Comparison of ENCODE assay signal across 8 cellular contexts in the genomic region with DNA sequence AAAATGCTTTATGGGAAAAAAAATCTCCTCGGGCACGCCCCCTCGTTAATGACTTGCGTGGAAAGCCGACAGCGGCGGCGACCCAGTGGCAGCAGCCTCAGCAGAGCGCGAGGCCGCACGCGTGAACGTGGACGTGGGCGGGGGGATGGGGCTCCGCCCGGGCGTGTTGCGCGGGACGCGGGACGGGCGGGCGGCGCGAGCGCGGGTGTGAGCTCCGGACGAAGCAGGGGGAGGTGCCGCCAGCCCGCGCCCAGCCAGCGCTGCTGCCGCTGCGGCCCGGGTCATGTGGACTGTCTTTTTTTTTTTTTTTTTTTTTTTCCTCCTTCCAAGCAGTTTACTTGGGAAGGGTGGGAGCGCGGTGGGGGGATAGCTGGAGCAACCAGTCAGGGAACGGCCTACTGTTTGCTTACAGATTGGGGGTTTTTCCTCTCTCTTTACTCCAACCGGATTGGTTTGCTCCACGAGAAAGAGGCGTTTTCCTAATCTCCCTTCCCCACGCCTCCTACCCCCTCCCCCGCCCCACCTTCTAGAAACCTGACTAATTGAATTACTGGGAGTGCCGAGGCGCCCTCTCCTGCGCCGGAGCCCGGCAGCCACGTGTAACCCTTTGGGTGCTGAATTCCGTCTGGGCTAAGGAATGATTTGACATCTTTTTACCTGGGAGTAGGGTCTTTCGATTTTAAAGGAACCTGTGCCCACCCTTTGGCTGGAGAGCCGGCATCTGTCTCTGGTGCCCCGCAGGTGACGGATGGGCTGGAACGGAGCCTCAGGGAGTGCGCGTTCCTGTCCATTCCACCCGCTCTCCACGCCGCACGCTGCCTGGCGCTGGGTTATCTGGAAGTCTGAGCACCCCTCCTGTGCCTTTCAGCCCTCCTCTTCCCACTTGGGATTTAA. TPM values are rescaled to one million over a fixed set of nuclear protein-coding genes. Genes with fewer than 3 reads are reported as not detected.
DNase-seq lines count a peak whose midpoint lies in the region; ATAC-seq, FAIRE-seq and TF ChIP-seq lines count a peak whose summit lies in the region.

No MANE protein-coding gene starts in this region.

- ATAC-seq in GM21526 (IDR thresholded peaks at IDR 0.05; ENCODE audit: low FRiP score, unreplicated experiment) = no peak

- dilution Hi-C loops in keratinocyte (cut with MboI; ENCODE audit: extremely low pct_ligation_motif_present, low sequenced_read_pairs) = no loop called here

- H3K9me2 ChIP-seq in SK-N-SH = no peaks in the 10 kb centered on the region

- H2AFZ ChIP-seq in SK-N-SH (ENCODE audit: low read depth) (peak overlapping the region; percentile 93), keratinocyte (ENCODE audit: control insufficient read depth, low read length) (peak overlapping the region; percentile 92)

- no peaks in the 10 kb centered on the region for H4K20me1 ChIP-seq in SK-N-SH (ENCODE audit: insufficient read depth)
- H4K20me1 ChIP-seq in keratinocyte (ENCODE audit: control insufficient read depth, extremely low read depth, insufficient read depth, low read length) = no peaks in the 10 kb centered on the region

- CTCF ChIA-PET in SK-N-SH (lab: Yijun Ruan, JAX) = interaction anchor here (1.5 to 1.7 kb wide), 2 partner anchors 100 to 673 kb away, joined by 3 to 5 read pairs; no protein-coding TSS in a partner anchor

- H3K27ac ChIP-seq in SK-N-SH (ENCODE audit: low read depth in 2 of 2, low read length in 1 of 2) (peak overlapping the region; percentile 35 to 95; a peak in 3 of 4 replicates), coronary artery (peak overlapping the region; percentile 80), keratinocyte (ENCODE audit: control insufficient read depth, insufficient read depth, low read length) (peak overlapping the region; percentile 88), skin epidermis (peak overlapping the region in 19 of 21 experiments; percentile 43 to 87 (median 78))

- TF ChIP-seq CTCF in SK-N-SH (IDR thresholded peaks at IDR 0.05) (no peak), coronary artery (IDR thresholded peaks at IDR 0.05) (no peak), keratinocyte (optimal IDR thresholded peaks at IDR 0.05 in 1 of 3, IDR thresholded peaks at IDR 0.05 in 1 of 3, conservative IDR thresholded peaks at IDR 0.05 in 1 of 3; ENCODE audit: extremely low read depth in 1 of 3, insufficient read depth in 2 of 3, low read length in 3 of 3) (peak in 1 of 3 experiments; percentile 28)

- H3K9ac ChIP-seq in SK-N-SH = peak overlapping the region; percentile 47; the same call in 1 of the 2 replicates
- H3K9ac ChIP-seq in keratinocyte (ENCODE audit: control insufficient read depth, extremely low read depth, insufficient read depth, low read length) = peak overlapping the region; percentile 92

- no peaks in the 10 kb centered on the region; the same call in 1 of the 2 replicates for H3K79me2 ChIP-seq in SK-N-SH (ENCODE audit: insufficient read depth)
- peaks cover 35% of the 10 kb centered on the region for H3K79me2 ChIP-seq in keratinocyte (ENCODE audit: control insufficient read depth, insufficient read depth, low read length)

- H3K4me3 ChIP-seq in SK-N-SH (ENCODE audit: low read depth in 2 of 2, low read length in 1 of 2) = peak overlapping the region; percentile 74 to 84
- H3K4me3 ChIP-seq in coronary artery = peak overlapping the region; percentile 78
- H3K4me3 ChIP-seq in keratinocyte (ENCODE audit: control insufficient read depth in 2 of 3, extremely low read depth in 1 of 3, insufficient read depth in 2 of 3, low read depth in 1 of 3, low read length in 3 of 3) = peak overlapping the region; percentile 65 to 91 (median 82)
- peak overlapping the region; percentile 42 to 62 (median 50) for H3K4me3 ChIP-seq in skin epidermis

- no peak; a peak in 2 of 4 replicates for TF ChIP-seq EP300 in SK-N-SH (IDR thresholded peaks at IDR 0.05; ENCODE audit: borderline replicate concordance in 1 of 2, low read depth in 1 of 2, low read length in 1 of 2)

- H3K4me2 ChIP-seq in SK-N-SH (peak overlapping the region; percentile 100), keratinocyte (ENCODE audit: control insufficient read depth, extremely low read depth, insufficient read depth, low read depth, low read length) (peak overlapping the region; percentile 97)

- FAIRE-seq in keratinocyte (lab: Jason Lieb, UNC) = peak; percentile 44

- H3K36me3 ChIP-seq in SK-N-SH (replicated peaks in 1 of 2; ENCODE audit: control insufficient read depth in 1 of 2, insufficient read depth in 2 of 2, low read length in 1 of 2) (no peaks in the 10 kb centered on the region), keratinocyte (ENCODE audit: control insufficient read depth in 2 of 2, extremely low read depth in 1 of 2, insufficient read depth in 2 of 2, low read length in 2 of 2) (no peaks in the 10 kb centered on the region)

- no peak for TF ChIP-seq RAD21 in SK-N-SH (IDR thresholded peaks at IDR 0.05; ENCODE audit: low read length)

- no peaks in the 10 kb centered on the region for H3K9me3 ChIP-seq in SK-N-SH
- no peaks in the 10 kb centered on the region for H3K9me3 ChIP-seq in keratinocyte (ENCODE audit: control insufficient read depth, low read depth, low read length)

- DNase-seq in activated CD4-positive, alpha-beta T cell treated with anti-CD3 and anti-CD28 coated beads for 48 hours = peak; percentile 28
- DNase-seq in activated CD4-positive, alpha-beta T cell treated with anti-CD3 and anti-CD28 coated beads, Interleukin-2, amount 50 U/mL, for 4 hours = no peak
- DNase-seq in NCI-H1048 (lab: John Stamatoyannopoulos, UW) (peak; percentile 87), SK-N-SH (peak; percentile 86), coronary artery (ENCODE audit: low spot score) (peak; percentile 89), keratinocyte (ENCODE audit: low read depth, low spot score) (peak; percentile 85)

- H3K4me1 ChIP-seq in SK-N-SH (ENCODE audit: control insufficient read depth in 1 of 2, insufficient read depth in 2 of 2, low read depth in 1 of 2, low read length in 1 of 2) (peaks cover 0 to 3% of the 10 kb centered on the region in 2 experiments; a peak in 1 of 4 replicates), keratinocyte (ENCODE audit: control insufficient read depth, extremely low read depth, insufficient read depth, low read length) (peaks cover 12% of the 10 kb centered on the region)

- POLR2A ChIA-PET in SK-N-SH (lab: Yijun Ruan, JAX) = interaction anchor here (0.6 to 1.2 kb wide), 4 partner anchors 56 to 324 kb away, joined by 3 read pairs; no protein-coding TSS in a partner anchor

- H3K27me3 ChIP-seq in SK-N-SH (ENCODE audit: insufficient read depth) (peaks cover 13% of the 10 kb centered on the region; the same call in 1 of the 2 replicates), keratinocyte (ENCODE audit: control insufficient read depth, extremely low read depth, insufficient read depth, low read length) (no peaks in the 10 kb centered on the region)

- 2% methylated on average over 44 of the region's 66 CpGs for WGBS in SK-N-SH (ENCODE audit: low lambda C conversion rate)

- H3F3A ChIP-seq in SK-N-SH (replicated peaks; ENCODE audit: insufficient read depth) = peaks cover 7% of the 10 kb centered on the region

- H3K9me1 ChIP-seq in keratinocyte (ENCODE audit: control insufficient read depth, extremely low read depth, insufficient read depth, low read length) = no peaks in the 10 kb centered on the region

TF ChIP-seq in SK-N-SH, 30 proteins besides CTCF, POLR2A, EP300 and RAD21 (continues in another document):
- TF ChIP-seq POLR2AphosphoS5 (IDR thresholded peaks at IDR 0.05; ENCODE audit: low read depth, low read length) = 0 out of 2 replicates have a peak, but pooled peaks have one; percentile 13
- TF ChIP-seq, protein P1, sequence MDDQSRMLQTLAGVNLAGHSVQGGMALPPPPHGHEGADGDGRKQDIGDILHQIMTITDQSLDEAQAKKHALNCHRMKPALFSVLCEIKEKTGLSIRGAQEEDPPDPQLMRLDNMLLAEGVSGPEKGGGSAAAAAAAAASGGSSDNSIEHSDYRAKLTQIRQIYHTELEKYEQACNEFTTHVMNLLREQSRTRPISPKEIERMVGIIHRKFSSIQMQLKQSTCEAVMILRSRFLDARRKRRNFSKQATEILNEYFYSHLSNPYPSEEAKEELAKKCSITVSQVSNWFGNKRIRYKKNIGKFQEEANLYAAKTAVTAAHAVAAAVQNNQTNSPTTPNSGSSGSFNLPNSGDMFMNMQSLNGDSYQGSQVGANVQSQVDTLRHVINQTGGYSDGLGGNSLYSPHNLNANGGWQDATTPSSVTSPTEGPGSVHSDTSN (IDR thresholded peaks at IDR 0.05) = peak; percentile 34; the same call in 1 of the 2 replicates
- TF ChIP-seq YY1 (IDR thresholded peaks at IDR 0.05; ENCODE audit: low read depth) = 0 out of 2 replicates have a peak, but pooled peaks have one; percentile 10
- TF ChIP-seq RFX5 (IDR thresholded peaks at IDR 0.05; ENCODE audit: low read length) = 0 out of 2 replicates have a peak, but pooled peaks have one; percentile 37
- TF ChIP-seq SIN3A (IDR thresholded peaks at IDR 0.05; ENCODE audit: borderline replicate concordance, low read depth, low read length) = peak; percentile 69; the same call in 1 of the 2 replicates
- TF ChIP-seq FOSL2 (IDR thresholded peaks at IDR 0.05; ENCODE audit: borderline replicate concordance, low read depth) = no peak
- 0 out of 2 replicates have a peak, but pooled peaks have one; percentile 16 for TF ChIP-seq TCF12 (IDR thresholded peaks at IDR 0.05)
- no peak for TF ChIP-seq FOXJ3 (CRISPR knock-in tag; IDR thresholded peaks at IDR 0.05)
- TF ChIP-seq NFIC (IDR thresholded peaks at IDR 0.05; ENCODE audit: borderline replicate concordance) = no peak
- no peak; the same call in 1 of the 2 replicates for TF ChIP-seq TAF1 (IDR thresholded peaks at IDR 0.05; ENCODE audit: borderline replicate concordance, low read depth, low read length)

RNA-seq across cellular contexts. Expression of a gene that starts 1.7 kb away (rescaled TPM):
- polyA plus RNA-seq in SK-N-SH (2012; rRNA removed) = 0.73 and 0.81 TPM in 2 replicates
- polyA plus RNA-seq in SK-N-SH (2012; cell fraction: cytosol; rRNA removed) = 0.85 and 1.4 TPM in 2 replicates
- 0.76 and 1.7 TPM in 2 replicates for polyA plus RNA-seq in SK-N-SH (2012; cell fraction: nucleus; rRNA removed)
- polyA plus RNA-seq in keratinocyte = 2.8 to 5.9 TPM (median 4.8 TPM) in 3 replicates
- polyA plus RNA-seq in keratinocyte (2011; ENCODE audit: low read depth) = 35.3 TPM
- 1.9 and 3.9 TPM in 2 replicates for polyA plus RNA-seq in keratinocyte (2011; cell fraction: cytosol; rRNA removed)
- 13.1 and 14.5 TPM in 2 replicates for polyA plus RNA-seq in keratinocyte (2011; cell fraction: nucleus; rRNA removed)
- 5.9 and 13.0 TPM in 2 replicates for polyA plus RNA-seq in keratinocyte (2012; ENCODE audit: low replicate concordance)
- polyA minus RNA-seq in keratinocyte = 6.8 to 19.9 TPM (median 13.7 TPM) in 3 replicates
- 2.7 TPM for polyA minus RNA-seq in keratinocyte (2011; cell fraction: cytosol; rRNA and poly(A)+ RNA removed)
- polyA minus RNA-seq in keratinocyte (2011; cell fraction: nucleus; rRNA and poly(A)+ RNA removed) = 12.5 and 23.9 TPM in 2 replicates

Comparison
In these comparisons a context has a peak if more than half of its experiments do, and no peak if none do; other contexts are left out.
1. DNase-seq: peak in activated CD4-positive, alpha-beta T cell treated with anti-CD3 and anti-CD28 coated beads for 48 hours (single experiment), NCI-H1048 (single experiment), SK-N-SH (single experiment), coronary artery (single experiment) and keratinocyte (single experiment); none in activated CD4-positive, alpha-beta T cell treated with anti-CD3 and anti-CD28 coated beads, Interleukin-2, amount 50 U/mL, for 4 hours (0 of 2).
2. Peak in every context shown above with its lines, with median percentiles within 50 percentile points of each other: H3K27ac ChIP-seq and H3K4me3 ChIP-seq.